Comparison of ENCODE assay signal across 3 cellular contexts in the genomic region with DNA sequence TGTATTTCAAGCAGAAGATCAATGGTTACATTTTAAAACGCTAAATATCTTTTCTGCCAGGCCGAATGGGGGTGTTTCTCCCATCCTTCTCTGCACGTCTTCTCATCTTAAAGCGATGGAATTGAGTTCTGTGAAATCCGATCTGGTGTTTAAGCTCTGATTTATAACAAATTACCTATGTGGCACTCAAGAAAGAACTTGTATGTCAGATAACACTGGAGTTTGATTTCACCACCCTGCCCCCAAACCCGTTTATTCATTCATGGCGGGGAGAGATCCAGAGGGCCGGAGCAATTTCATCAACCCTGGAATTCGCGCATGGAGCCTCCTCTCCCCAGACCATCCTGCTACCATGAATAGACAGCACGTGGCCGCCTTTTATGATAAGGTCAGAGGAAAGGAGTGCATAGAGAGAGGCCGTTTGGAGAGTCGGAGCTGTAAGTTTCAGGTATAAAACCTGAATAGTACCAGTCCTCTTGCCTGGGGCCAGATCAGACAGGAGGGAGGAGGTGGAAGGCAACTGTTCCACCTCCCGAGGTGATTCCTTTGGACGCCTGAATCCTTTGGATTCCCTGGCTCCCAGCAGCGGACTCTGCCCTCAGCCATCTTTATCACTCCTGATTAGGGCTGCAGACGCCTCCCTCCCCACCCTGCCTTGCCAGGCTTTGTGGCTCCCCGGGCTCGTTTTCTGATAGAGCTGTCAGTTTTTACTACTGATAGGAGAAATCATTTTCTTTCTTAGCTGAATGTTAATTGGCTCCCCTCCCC.
TF ChIP-seq lines count a peak whose summit lies in the region.

No MANE protein-coding gene starts in this region.

TF ChIP-seq in HEK293, 187 proteins besides CTCF, POLR2A, EP300 and RAD21 (continued from another document and continues in another):
- TF ChIP-seq YY2 (tag by site-specific recombination; IDR thresholded peaks at IDR 0.05) (peak; percentile 15), ZEB2 (tag by site-specific recombination; IDR thresholded peaks at IDR 0.05) (0 out of 2 replicates have a peak, but pooled peaks have one; percentile 16), ZNF610 (tag by site-specific recombination; IDR thresholded peaks at IDR 0.05; ENCODE audit: borderline replicate concordance) (no peak), SALL2 (tag by site-specific recombination; IDR thresholded peaks at IDR 0.05; ENCODE audit: borderline replicate concordance) (no peak), ZNF138 (tag by site-specific recombination; IDR thresholded peaks at IDR 0.05; ENCODE audit: borderline replicate concordance) (no peak), SP7 (tag by site-specific recombination; IDR thresholded peaks at IDR 0.05) (0 out of 2 replicates have a peak, but pooled peaks have one; percentile 42), TRIM28 (IDR thresholded peaks at IDR 0.05; ENCODE audit: borderline replicate concordance, low read length) (peak; percentile 46; the same call in 1 of the 2 replicates), TCF7L2 (IDR thresholded peaks at IDR 0.05; ENCODE audit: borderline replicate concordance, low read depth, low read length) (peak; percentile 50; the same call in 1 of the 2 replicates), ZNF335 (tag by site-specific recombination; conservative IDR thresholded peaks at IDR 0.05) (peak; percentile 44), ZNF10 (tag by site-specific recombination; IDR thresholded peaks at IDR 0.05) (peak; percentile 82), RBAK (tag by site-specific recombination; IDR thresholded peaks at IDR 0.05) (no peak)
- TF ChIP-seq, protein P1, sequence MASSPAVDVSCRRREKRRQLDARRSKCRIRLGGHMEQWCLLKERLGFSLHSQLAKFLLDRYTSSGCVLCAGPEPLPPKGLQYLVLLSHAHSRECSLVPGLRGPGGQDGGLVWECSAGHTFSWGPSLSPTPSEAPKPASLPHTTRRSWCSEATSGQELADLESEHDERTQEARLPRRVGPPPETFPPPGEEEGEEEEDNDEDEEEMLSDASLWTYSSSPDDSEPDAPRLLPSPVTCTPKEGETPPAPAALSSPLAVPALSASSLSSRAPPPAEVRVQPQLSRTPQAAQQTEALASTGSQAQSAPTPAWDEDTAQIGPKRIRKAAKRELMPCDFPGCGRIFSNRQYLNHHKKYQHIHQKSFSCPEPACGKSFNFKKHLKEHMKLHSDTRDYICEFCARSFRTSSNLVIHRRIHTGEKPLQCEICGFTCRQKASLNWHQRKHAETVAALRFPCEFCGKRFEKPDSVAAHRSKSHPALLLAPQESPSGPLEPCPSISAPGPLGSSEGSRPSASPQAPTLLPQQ (tag by site-specific recombination; IDR thresholded peaks at IDR 0.05) = 0 out of 2 replicates have a peak, but pooled peaks have one; percentile 32
- TF ChIP-seq, protein P2, sequence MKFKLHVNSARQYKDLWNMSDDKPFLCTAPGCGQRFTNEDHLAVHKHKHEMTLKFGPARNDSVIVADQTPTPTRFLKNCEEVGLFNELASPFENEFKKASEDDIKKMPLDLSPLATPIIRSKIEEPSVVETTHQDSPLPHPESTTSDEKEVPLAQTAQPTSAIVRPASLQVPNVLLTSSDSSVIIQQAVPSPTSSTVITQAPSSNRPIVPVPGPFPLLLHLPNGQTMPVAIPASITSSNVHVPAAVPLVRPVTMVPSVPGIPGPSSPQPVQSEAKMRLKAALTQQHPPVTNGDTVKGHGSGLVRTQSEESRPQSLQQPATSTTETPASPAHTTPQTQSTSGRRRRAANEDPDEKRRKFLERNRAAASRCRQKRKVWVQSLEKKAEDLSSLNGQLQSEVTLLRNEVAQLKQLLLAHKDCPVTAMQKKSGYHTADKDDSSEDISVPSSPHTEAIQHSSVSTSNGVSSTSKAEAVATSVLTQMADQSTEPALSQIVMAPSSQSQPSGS (tag by site-specific recombination; IDR thresholded peaks at IDR 0.05; ENCODE audit: low read depth) = no peak
- TF ChIP-seq, protein P3, sequence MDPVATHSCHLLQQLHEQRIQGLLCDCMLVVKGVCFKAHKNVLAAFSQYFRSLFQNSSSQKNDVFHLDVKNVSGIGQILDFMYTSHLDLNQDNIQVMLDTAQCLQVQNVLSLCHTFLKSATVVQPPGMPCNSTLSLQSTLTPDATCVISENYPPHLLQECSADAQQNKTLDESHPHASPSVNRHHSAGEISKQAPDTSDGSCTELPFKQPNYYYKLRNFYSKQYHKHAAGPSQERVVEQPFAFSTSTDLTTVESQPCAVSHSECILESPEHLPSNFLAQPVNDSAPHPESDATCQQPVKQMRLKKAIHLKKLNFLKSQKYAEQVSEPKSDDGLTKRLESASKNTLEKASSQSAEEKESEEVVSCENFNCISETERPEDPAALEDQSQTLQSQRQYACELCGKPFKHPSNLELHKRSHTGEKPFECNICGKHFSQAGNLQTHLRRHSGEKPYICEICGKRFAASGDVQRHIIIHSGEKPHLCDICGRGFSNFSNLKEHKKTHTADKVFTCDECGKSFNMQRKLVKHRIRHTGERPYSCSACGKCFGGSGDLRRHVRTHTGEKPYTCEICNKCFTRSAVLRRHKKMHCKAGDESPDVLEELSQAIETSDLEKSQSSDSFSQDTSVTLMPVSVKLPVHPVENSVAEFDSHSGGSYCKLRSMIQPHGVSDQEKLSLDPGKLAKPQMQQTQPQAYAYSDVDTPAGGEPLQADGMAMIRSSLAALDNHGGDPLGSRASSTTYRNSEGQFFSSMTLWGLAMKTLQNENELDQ (tag by site-specific recombination; IDR thresholded peaks at IDR 0.05; ENCODE audit: low read depth) = no peak

TF ChIP-seq in K562, 482 proteins besides CTCF, POLR2A, EP300 and RAD21:
- TF ChIP-seq, protein P4, sequence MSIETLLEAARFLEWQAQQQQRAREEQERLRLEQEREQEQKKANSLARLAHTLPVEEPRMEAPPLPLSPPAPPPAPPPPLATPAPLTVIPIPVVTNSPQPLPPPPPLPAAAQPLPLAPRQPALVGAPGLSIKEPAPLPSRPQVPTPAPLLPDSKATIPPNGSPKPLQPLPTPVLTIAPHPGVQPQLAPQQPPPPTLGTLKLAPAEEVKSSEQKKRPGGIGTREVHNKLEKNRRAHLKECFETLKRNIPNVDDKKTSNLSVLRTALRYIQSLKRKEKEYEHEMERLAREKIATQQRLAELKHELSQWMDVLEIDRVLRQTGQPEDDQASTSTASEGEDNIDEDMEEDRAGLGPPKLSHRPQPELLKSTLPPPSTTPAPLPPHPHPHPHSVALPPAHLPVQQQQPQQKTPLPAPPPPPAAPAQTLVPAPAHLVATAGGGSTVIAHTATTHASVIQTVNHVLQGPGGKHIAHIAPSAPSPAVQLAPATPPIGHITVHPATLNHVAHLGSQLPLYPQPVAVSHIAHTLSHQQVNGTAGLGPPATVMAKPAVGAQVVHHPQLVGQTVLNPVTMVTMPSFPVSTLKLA (conservative IDR thresholded peaks at IDR 0.05) = 0 out of 4 replicates have a peak, but pooled peaks of 1 of the 2 experiments have one; percentile 19
- TF ChIP-seq HNRNPUL1 (IDR thresholded peaks at IDR 0.05; ENCODE audit: low read length) (no peak), MYC (IDR thresholded peaks at IDR 0.05; ENCODE audit: low read depth, low read length) (0 out of 2 replicates have a peak, but pooled peaks have one; percentile 25), MYC (CRISPR knock-in tag; IDR thresholded peaks at IDR 0.05; ENCODE audit: borderline replicate concordance, low read depth) (no peak), L3MBTL2 (IDR thresholded peaks at IDR 0.05) (peak; percentile 58), POLR3G (IDR thresholded peaks at IDR 0.05; ENCODE audit: extremely low read depth, insufficient read length, insufficient replicate concordance) (no peak), CBFA2T2 (conservative IDR thresholded peaks at IDR 0.05) (0 out of 2 replicates have a peak, but pooled peaks have one; percentile 3), HDAC8 (tag; IDR thresholded peaks at IDR 0.05) (no peak), CBFA2T3 (IDR thresholded peaks at IDR 0.05) (peak; percentile 55)
- TF ChIP-seq, protein P5, sequence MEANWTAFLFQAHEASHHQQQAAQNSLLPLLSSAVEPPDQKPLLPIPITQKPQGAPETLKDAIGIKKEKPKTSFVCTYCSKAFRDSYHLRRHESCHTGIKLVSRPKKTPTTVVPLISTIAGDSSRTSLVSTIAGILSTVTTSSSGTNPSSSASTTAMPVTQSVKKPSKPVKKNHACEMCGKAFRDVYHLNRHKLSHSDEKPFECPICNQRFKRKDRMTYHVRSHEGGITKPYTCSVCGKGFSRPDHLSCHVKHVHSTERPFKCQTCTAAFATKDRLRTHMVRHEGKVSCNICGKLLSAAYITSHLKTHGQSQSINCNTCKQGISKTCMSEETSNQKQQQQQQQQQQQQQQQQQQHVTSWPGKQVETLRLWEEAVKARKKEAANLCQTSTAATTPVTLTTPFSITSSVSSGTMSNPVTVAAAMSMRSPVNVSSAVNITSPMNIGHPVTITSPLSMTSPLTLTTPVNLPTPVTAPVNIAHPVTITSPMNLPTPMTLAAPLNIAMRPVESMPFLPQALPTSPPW (CRISPR knock-in tag; IDR thresholded peaks at IDR 0.05) = peak; percentile 64
- TF ChIP-seq, protein P6, sequence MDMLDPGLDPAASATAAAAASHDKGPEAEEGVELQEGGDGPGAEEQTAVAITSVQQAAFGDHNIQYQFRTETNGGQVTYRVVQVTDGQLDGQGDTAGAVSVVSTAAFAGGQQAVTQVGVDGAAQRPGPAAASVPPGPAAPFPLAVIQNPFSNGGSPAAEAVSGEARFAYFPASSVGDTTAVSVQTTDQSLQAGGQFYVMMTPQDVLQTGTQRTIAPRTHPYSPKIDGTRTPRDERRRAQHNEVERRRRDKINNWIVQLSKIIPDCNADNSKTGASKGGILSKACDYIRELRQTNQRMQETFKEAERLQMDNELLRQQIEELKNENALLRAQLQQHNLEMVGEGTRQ (CRISPR knock-in tag; IDR thresholded peaks at IDR 0.05) = 0 out of 2 replicates have a peak, but pooled peaks have one; percentile 30

TF ChIP-seq in neural cell, 6 proteins besides CTCF, POLR2A, EP300 and RAD21 (continued from another document):
- TF ChIP-seq POLR2AphosphoS5 (IDR thresholded peaks at IDR 0.05) (no peak), TAF1 (IDR thresholded peaks at IDR 0.05; ENCODE audit: low read depth) (no peak)
- TF ChIP-seq, protein P7, sequence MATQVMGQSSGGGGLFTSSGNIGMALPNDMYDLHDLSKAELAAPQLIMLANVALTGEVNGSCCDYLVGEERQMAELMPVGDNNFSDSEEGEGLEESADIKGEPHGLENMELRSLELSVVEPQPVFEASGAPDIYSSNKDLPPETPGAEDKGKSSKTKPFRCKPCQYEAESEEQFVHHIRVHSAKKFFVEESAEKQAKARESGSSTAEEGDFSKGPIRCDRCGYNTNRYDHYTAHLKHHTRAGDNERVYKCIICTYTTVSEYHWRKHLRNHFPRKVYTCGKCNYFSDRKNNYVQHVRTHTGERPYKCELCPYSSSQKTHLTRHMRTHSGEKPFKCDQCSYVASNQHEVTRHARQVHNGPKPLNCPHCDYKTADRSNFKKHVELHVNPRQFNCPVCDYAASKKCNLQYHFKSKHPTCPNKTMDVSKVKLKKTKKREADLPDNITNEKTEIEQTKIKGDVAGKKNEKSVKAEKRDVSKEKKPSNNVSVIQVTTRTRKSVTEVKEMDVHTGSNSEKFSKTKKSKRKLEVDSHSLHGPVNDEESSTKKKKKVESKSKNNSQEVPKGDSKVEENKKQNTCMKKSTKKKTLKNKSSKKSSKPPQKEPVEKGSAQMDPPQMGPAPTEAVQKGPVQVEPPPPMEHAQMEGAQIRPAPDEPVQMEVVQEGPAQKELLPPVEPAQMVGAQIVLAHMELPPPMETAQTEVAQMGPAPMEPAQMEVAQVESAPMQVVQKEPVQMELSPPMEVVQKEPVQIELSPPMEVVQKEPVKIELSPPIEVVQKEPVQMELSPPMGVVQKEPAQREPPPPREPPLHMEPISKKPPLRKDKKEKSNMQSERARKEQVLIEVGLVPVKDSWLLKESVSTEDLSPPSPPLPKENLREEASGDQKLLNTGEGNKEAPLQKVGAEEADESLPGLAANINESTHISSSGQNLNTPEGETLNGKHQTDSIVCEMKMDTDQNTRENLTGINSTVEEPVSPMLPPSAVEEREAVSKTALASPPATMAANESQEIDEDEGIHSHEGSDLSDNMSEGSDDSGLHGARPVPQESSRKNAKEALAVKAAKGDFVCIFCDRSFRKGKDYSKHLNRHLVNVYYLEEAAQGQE (IDR thresholded peaks at IDR 0.05; ENCODE audit: borderline replicate concordance) = no peak
